8 cellular contexts compared by ENCODE assay signal in genomic region chr12:93502802-93503623, GRCh38. TPM values are rescaled to one million over a fixed set of nuclear protein-coding genes. Genes with fewer than 3 reads are reported as not detected.
DNase-seq lines count a peak whose midpoint lies in the region; ATAC-seq and TF ChIP-seq lines count a peak whose summit lies in the region.

No MANE protein-coding gene starts in this region.

- no peak overlapping the region for H4K5ac ChIP-seq in H9 (ENCODE audit: insufficient read length, low read depth, low read length)

- peak overlapping the region in 1 of 3 experiments; percentile 65; a peak in 2 of 7 replicates for H3K27ac Mint-ChIP-seq in H9

- no peaks in the 10 kb centered on the region for H3K9me3 ChIP-seq in H9 (ENCODE audit: control insufficient read depth, low read depth, low read length)

- H3K36me3 Mint-ChIP-seq in H9 (ENCODE audit: insufficient read depth in 1 of 3, low read depth in 3 of 3) = peaks cover 11 to 24% (median 20%) of the 10 kb centered on the region in 3 experiments; a peak in 6 of 7 replicates

- peak; percentile 44 for DNase-seq in Ammon's horn (ENCODE audit: low spot score)
- DNase-seq in H9 = no peak
- peak; percentile 31 for DNase-seq in RPMI7951 (ENCODE audit: low read depth)
- peak; percentile 36 for DNase-seq in activated effector memory CD4-positive, alpha-beta T cell treated with Interleukin-2 at 50 U/mL for 16 hours
- peak; percentile 27 for DNase-seq in glomerular endothelial cell (ENCODE audit: extremely low read depth, low read depth, low spot score)
- DNase-seq in stimulated activated CD4-positive, alpha-beta T cell treated with anti-CD3 and anti-CD28 coated beads, Interleukin-12 subunit alpha, Interleukin-12 subunit beta, amount 100 ng/mL, for 4 hours = peak; percentile 54
- DNase-seq in NCI-H187 treated with DMSO at 0.1 percent for 48 hours (lab: John Stamatoyannopoulos, UW) = no peak

- WGBS in H9 (ENCODE audit: extremely low coverage, insufficient read length, low lambda C conversion rate) = no CpG with 5 or more reads among the region's 11 CpGs

- H3K9ac ChIP-seq in H9 (ENCODE audit: extremely low read depth, insufficient read length, low read length) = no peak overlapping the region

- no peaks in the 10 kb centered on the region for H3K4me1 ChIP-seq in H9 (ENCODE audit: insufficient read depth, low read length)

- no peak overlapping the region for H4K8ac ChIP-seq in H9 (replicated peaks; ENCODE audit: insufficient read length, low read depth, low read length)

- H3K23me2 ChIP-seq in H9 (ENCODE audit: insufficient read length, low read depth, low read length, poor library complexity, severe bottlenecking) = no peaks in the 10 kb centered on the region

- no peaks in the 10 kb centered on the region for H3K79me2 ChIP-seq in H9 (ENCODE audit: insufficient read depth, low read length)

- no peaks in the 10 kb centered on the region for H4K20me1 ChIP-seq in H9 (ENCODE audit: control insufficient read depth, insufficient read depth, insufficient read length)

- no peak overlapping the region for H2BK15ac ChIP-seq in H9 (ENCODE audit: low read depth, low read length)

- no peak overlapping the region for H3K4me3 Mint-ChIP-seq in H9

- H3K27me3 ChIP-seq in H9 (ENCODE audit: insufficient read depth, low read length) = no peaks in the 10 kb centered on the region

- H3K79me1 ChIP-seq in H9 (ENCODE audit: insufficient read depth, low read depth, low read length, poor library complexity, severe bottlenecking) = no peaks in the 10 kb centered on the region

- no peak overlapping the region for H2BK12ac ChIP-seq in H9 (ENCODE audit: insufficient read length, low read depth, low read length)

- no peak overlapping the region for H4K91ac ChIP-seq in H9 (ENCODE audit: insufficient read length, low read depth, low read length)

- H3K4me2 ChIP-seq in H9 (ENCODE audit: insufficient read depth, insufficient read length, low read length) = no peak overlapping the region

- no peak overlapping the region for H3K18ac ChIP-seq in H9 (ENCODE audit: insufficient read length, low read depth, low read length)

- no peak overlapping the region for H3K56ac ChIP-seq in H9 (ENCODE audit: insufficient read length, low read depth, low read length)

- no peak overlapping the region for H3K27ac ChIP-seq in H9 (ENCODE audit: insufficient read length, low read depth, low read length)

- H3K9me3 Mint-ChIP-seq in H9 = no peaks in the 10 kb centered on the region

- H3T11ph ChIP-seq in H9 (ENCODE audit: low read length) = no peak overlapping the region

- H3K23ac ChIP-seq in H9 (ENCODE audit: insufficient read length, low read depth, low read length) = no peak overlapping the region

- peaks cover 0 to 3% of the 10 kb centered on the region in 2 experiments; a peak in 1 of 4 replicates for H3K4me1 Mint-ChIP-seq in H9

- no peak overlapping the region for H2AFZ ChIP-seq in H9 (ENCODE audit: low read length)

- TF ChIP-seq CTCF in H9 (conservative IDR thresholded peaks at IDR 0.05) = peak; percentile 92

- H2AK5ac ChIP-seq in H9 (ENCODE audit: insufficient read length, low read length) = no peak overlapping the region

- no peak overlapping the region for H3K14ac ChIP-seq in H9 (ENCODE audit: insufficient read depth, low read length)

- no peak for ATAC-seq in GM21528 (IDR thresholded peaks at IDR 0.05; ENCODE audit: low FRiP score, unreplicated experiment)

- H2BK20ac ChIP-seq in H9 (ENCODE audit: low read depth, low read length, poor library complexity, severe bottlenecking) = no peak overlapping the region

- no peak overlapping the region for H2BK5ac ChIP-seq in H9 (ENCODE audit: insufficient read length, low read length)

- no peak overlapping the region for H2BK120ac ChIP-seq in H9 (ENCODE audit: low read depth, low read length, poor library complexity, severe bottlenecking)

- no peaks in the 10 kb centered on the region for H3K27me3 Mint-ChIP-seq in H9 (ENCODE audit: low read depth)

- no peak overlapping the region for H3K4ac ChIP-seq in H9 (ENCODE audit: low read depth, low read length)

RNA-seq across cellular contexts. Expression of gene MRPL42, which starts 35.7 kb away (rescaled TPM):
- 108 and 112 TPM in 2 replicates for total RNA-seq in H9 (2021)
- 89.8 and 127 TPM in 2 replicates for total RNA-seq in RPMI7951 (2014; rRNA removed; shearing (Covaris generic))
- 48.9 and 60.5 TPM in 2 replicates for total RNA-seq in glomerular endothelial cell

Comparison
In these comparisons a context has a peak if more than half of its experiments do, and no peak if none do; other contexts are left out.
1. DNase-seq: peak in Ammon's horn (single experiment), RPMI7951 (single experiment), activated effector memory CD4-positive, alpha-beta T cell treated with Interleukin-2 at 50 U/mL for 16 hours (single experiment), glomerular endothelial cell (single experiment) and stimulated activated CD4-positive, alpha-beta T cell treated with anti-CD3 and anti-CD28 coated beads, Interleukin-12 subunit alpha, Interleukin-12 subunit beta, amount 100 ng/mL, for 4 hours (single experiment); none in H9 (single experiment) and NCI-H187 treated with DMSO at 0.1 percent for 48 hours (single experiment).